ENCODE assay signal across 1 cellular context in the genomic region with DNA sequence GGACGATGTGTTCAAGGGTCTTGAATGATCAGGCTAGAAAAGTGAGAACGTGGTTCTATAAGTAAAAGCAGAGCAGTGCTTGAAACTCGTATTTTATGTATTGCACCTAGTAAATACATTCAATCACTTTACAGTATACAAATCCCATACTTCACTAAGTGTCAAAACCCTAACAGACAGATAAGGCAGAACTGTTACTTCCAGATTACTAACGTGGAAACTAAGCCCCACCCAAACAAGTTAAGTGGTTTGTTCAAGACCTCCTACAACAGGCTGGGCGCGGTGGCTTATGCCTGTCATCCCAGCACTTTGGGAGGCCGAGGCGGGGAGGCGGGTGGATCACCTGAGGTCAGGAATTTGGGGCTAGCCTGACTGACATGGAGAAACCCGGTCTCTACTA.
TF ChIP-seq lines count a peak whose summit lies in the region.

No MANE protein-coding gene starts in this region.

TF ChIP-seq in K562, 482 proteins besides CTCF, POLR2A, EP300 and RAD21 (continued from another document and continues in another):
- TF ChIP-seq, protein P1, sequence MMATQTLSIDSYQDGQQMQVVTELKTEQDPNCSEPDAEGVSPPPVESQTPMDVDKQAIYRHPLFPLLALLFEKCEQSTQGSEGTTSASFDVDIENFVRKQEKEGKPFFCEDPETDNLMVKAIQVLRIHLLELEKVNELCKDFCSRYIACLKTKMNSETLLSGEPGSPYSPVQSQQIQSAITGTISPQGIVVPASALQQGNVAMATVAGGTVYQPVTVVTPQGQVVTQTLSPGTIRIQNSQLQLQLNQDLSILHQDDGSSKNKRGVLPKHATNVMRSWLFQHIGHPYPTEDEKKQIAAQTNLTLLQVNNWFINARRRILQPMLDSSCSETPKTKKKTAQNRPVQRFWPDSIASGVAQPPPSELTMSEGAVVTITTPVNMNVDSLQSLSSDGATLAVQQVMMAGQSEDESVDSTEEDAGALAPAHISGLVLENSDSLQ (IDR thresholded peaks at IDR 0.05) = peak; percentile 88
- TF ChIP-seq RBBP5 (IDR thresholded peaks at IDR 0.05; ENCODE audit: borderline replicate concordance, insufficient read depth, low read length, poor library complexity, severe bottlenecking) (no peak), LCOR (CRISPR knock-in tag; IDR thresholded peaks at IDR 0.05) (no peak), EP400 (IDR thresholded peaks at IDR 0.05) (peak; percentile 57; the same call in 1 of the 2 replicates), ZNF583 (CRISPR knock-in tag; IDR thresholded peaks at IDR 0.05) (no peak), NCOR1 (IDR thresholded peaks at IDR 0.05) (peak; percentile 87), FOXA3 (CRISPR knock-in tag; conservative IDR thresholded peaks at IDR 0.05 in 1 of 2, IDR thresholded peaks at IDR 0.05 in 1 of 2) (0 out of 4 replicates have a peak, but pooled peaks of 1 of the 2 experiments have one; percentile 12), NR2C2 (CRISPR knock-in tag; IDR thresholded peaks at IDR 0.05) (no peak), NR2C2 (tag; IDR thresholded peaks at IDR 0.05) (0 out of 2 replicates have a peak, but pooled peaks have one; percentile 7), DPF2 (IDR thresholded peaks at IDR 0.05) (peak; percentile 84; the same call in 1 of the 2 replicates), STAT5A (IDR thresholded peaks at IDR 0.05; ENCODE audit: borderline replicate concordance, low read length) (peak; percentile 70), NBN (IDR thresholded peaks at IDR 0.05; ENCODE audit: low read depth) (peak; percentile 62; the same call in 1 of the 2 replicates), CBFA2T2 (conservative IDR thresholded peaks at IDR 0.05) (peak; percentile 77), GATA2 (CRISPR knock-in tag; IDR thresholded peaks at IDR 0.05) (peak; percentile 47; the same call in 1 of the 2 replicates), HDAC3 (IDR thresholded peaks at IDR 0.05; ENCODE audit: borderline replicate concordance, partially characterized antibody) (peak; percentile 83), CTBP1 (IDR thresholded peaks at IDR 0.05; ENCODE audit: borderline replicate concordance) (peak; percentile 56; the same call in 1 of the 2 replicates), HMG20A (CRISPR knock-in tag; conservative IDR thresholded peaks at IDR 0.05) (0 out of 2 replicates have a peak, but pooled peaks have one; percentile 16), TAL1 (IDR thresholded peaks at IDR 0.05) (peak; percentile 81), TEAD1 (CRISPR knock-in tag; IDR thresholded peaks at IDR 0.05) (0 out of 4 replicates have a peak, but pooled peaks of 1 of the 2 experiments have one; percentile 17), RCOR1 (IDR thresholded peaks at IDR 0.05; ENCODE audit: borderline replicate concordance in 1 of 2, low read depth in 2 of 2, low read length in 2 of 2) (peak; percentile 95 to 100)
- TF ChIP-seq, protein P2, sequence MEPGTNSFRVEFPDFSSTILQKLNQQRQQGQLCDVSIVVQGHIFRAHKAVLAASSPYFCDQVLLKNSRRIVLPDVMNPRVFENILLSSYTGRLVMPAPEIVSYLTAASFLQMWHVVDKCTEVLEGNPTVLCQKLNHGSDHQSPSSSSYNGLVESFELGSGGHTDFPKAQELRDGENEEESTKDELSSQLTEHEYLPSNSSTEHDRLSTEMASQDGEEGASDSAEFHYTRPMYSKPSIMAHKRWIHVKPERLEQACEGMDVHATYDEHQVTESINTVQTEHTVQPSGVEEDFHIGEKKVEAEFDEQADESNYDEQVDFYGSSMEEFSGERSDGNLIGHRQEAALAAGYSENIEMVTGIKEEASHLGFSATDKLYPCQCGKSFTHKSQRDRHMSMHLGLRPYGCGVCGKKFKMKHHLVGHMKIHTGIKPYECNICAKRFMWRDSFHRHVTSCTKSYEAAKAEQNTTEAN (CRISPR knock-in tag; IDR thresholded peaks at IDR 0.05) = 0 out of 2 replicates have a peak, but pooled peaks have one; percentile 7
- TF ChIP-seq, protein P3, sequence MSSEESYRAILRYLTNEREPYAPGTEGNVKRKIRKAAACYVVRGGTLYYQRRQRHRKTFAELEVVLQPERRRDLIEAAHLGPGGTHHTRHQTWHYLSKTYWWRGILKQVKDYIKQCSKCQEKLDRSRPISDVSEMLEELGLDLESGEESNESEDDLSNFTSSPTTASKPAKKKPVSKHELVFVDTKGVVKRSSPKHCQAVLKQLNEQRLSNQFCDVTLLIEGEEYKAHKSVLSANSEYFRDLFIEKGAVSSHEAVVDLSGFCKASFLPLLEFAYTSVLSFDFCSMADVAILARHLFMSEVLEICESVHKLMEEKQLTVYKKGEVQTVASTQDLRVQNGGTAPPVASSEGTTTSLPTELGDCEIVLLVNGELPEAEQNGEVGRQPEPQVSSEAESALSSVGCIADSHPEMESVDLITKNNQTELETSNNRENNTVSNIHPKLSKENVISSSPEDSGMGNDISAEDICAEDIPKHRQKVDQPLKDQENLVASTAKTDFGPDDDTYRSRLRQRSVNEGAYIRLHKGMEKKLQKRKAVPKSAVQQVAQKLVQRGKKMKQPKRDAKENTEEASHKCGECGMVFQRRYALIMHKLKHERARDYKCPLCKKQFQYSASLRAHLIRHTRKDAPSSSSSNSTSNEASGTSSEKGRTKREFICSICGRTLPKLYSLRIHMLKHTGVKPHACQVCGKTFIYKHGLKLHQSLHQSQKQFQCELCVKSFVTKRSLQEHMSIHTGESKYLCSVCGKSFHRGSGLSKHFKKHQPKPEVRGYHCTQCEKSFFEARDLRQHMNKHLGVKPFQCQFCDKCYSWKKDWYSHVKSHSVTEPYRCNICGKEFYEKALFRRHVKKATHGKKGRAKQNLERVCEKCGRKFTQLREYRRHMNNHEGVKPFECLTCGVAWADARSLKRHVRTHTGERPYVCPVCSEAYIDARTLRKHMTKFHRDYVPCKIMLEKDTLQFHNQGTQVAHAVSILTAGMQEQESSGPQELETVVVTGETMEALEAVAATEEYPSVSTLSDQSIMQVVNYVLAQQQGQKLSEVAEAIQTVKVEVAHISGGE (CRISPR knock-in tag; IDR thresholded peaks at IDR 0.05) = peak in 1 of 3 experiments; percentile 56; a peak in 1 of 6 replicates
- TF ChIP-seq, protein P4, sequence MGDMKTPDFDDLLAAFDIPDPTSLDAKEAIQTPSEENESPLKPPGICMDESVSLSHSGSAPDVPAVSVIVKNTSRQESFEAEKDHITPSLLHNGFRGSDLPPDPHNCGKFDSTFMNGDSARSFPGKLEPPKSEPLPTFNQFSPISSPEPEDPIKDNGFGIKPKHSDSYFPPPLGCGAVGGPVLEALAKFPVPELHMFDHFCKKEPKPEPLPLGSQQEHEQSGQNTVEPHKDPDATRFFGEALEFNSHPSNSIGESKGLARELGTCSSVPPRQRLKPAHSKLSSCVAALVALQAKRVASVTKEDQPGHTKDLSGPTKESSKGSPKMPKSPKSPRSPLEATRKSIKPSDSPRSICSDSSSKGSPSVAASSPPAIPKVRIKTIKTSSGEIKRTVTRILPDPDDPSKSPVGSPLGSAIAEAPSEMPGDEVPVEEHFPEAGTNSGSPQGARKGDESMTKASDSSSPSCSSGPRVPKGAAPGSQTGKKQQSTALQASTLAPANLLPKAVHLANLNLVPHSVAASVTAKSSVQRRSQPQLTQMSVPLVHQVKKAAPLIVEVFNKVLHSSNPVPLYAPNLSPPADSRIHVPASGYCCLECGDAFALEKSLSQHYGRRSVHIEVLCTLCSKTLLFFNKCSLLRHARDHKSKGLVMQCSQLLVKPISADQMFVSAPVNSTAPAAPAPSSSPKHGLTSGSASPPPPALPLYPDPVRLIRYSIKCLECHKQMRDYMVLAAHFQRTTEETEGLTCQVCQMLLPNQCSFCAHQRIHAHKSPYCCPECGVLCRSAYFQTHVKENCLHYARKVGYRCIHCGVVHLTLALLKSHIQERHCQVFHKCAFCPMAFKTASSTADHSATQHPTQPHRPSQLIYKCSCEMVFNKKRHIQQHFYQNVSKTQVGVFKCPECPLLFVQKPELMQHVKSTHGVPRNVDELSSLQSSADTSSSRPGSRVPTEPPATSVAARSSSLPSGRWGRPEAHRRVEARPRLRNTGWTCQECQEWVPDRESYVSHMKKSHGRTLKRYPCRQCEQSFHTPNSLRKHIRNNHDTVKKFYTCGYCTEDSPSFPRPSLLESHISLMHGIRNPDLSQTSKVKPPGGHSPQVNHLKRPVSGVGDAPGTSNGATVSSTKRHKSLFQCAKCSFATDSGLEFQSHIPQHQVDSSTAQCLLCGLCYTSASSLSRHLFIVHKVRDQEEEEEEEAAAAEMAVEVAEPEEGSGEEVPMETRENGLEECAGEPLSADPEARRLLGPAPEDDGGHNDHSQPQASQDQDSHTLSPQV (IDR thresholded peaks at IDR 0.05) = 0 out of 2 replicates have a peak, but pooled peaks have one; percentile 19
- TF ChIP-seq, protein P5, sequence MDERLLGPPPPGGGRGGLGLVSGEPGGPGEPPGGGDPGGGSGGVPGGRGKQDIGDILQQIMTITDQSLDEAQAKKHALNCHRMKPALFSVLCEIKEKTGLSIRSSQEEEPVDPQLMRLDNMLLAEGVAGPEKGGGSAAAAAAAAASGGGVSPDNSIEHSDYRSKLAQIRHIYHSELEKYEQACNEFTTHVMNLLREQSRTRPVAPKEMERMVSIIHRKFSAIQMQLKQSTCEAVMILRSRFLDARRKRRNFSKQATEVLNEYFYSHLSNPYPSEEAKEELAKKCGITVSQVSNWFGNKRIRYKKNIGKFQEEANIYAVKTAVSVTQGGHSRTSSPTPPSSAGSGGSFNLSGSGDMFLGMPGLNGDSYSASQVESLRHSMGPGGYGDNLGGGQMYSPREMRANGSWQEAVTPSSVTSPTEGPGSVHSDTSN (CRISPR knock-in tag; IDR thresholded peaks at IDR 0.05; ENCODE audit: low read depth) = no peak
- TF ChIP-seq, protein P5 (tag; conservative IDR thresholded peaks at IDR 0.05; ENCODE audit: low read depth) = peak; percentile 56
- TF ChIP-seq, protein P6, sequence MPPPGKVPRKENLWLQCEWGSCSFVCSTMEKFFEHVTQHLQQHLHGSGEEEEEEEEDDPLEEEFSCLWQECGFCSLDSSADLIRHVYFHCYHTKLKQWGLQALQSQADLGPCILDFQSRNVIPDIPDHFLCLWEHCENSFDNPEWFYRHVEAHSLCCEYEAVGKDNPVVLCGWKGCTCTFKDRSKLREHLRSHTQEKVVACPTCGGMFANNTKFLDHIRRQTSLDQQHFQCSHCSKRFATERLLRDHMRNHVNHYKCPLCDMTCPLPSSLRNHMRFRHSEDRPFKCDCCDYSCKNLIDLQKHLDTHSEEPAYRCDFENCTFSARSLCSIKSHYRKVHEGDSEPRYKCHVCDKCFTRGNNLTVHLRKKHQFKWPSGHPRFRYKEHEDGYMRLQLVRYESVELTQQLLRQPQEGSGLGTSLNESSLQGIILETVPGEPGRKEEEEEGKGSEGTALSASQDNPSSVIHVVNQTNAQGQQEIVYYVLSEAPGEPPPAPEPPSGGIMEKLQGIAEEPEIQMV (tag; conservative IDR thresholded peaks at IDR 0.05; ENCODE audit: low read depth) = no peak
- TF ChIP-seq, protein P7, sequence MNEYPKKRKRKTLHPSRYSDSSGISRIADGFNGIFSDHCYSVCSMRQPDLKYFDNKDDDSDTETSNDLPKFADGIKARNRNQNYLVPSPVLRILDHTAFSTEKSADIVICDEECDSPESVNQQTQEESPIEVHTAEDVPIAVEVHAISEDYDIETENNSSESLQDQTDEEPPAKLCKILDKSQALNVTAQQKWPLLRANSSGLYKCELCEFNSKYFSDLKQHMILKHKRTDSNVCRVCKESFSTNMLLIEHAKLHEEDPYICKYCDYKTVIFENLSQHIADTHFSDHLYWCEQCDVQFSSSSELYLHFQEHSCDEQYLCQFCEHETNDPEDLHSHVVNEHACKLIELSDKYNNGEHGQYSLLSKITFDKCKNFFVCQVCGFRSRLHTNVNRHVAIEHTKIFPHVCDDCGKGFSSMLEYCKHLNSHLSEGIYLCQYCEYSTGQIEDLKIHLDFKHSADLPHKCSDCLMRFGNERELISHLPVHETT (CRISPR knock-in tag; conservative IDR thresholded peaks at IDR 0.05 in 1 of 2, IDR thresholded peaks at IDR 0.05 in 1 of 2) = 0 out of 4 replicates have a peak, but pooled peaks of 1 of the 2 experiments have one; percentile 46
- TF ChIP-seq, protein P8, sequence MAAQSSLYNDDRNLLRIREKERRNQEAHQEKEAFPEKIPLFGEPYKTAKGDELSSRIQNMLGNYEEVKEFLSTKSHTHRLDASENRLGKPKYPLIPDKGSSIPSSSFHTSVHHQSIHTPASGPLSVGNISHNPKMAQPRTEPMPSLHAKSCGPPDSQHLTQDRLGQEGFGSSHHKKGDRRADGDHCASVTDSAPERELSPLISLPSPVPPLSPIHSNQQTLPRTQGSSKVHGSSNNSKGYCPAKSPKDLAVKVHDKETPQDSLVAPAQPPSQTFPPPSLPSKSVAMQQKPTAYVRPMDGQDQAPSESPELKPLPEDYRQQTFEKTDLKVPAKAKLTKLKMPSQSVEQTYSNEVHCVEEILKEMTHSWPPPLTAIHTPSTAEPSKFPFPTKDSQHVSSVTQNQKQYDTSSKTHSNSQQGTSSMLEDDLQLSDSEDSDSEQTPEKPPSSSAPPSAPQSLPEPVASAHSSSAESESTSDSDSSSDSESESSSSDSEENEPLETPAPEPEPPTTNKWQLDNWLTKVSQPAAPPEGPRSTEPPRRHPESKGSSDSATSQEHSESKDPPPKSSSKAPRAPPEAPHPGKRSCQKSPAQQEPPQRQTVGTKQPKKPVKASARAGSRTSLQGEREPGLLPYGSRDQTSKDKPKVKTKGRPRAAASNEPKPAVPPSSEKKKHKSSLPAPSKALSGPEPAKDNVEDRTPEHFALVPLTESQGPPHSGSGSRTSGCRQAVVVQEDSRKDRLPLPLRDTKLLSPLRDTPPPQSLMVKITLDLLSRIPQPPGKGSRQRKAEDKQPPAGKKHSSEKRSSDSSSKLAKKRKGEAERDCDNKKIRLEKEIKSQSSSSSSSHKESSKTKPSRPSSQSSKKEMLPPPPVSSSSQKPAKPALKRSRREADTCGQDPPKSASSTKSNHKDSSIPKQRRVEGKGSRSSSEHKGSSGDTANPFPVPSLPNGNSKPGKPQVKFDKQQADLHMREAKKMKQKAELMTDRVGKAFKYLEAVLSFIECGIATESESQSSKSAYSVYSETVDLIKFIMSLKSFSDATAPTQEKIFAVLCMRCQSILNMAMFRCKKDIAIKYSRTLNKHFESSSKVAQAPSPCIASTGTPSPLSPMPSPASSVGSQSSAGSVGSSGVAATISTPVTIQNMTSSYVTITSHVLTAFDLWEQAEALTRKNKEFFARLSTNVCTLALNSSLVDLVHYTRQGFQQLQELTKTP (IDR thresholded peaks at IDR 0.05; ENCODE audit: low read depth in 1 of 2, partially characterized antibody in 2 of 2) = peak in 1 of 2 experiments; percentile 51
- TF ChIP-seq, protein P9, sequence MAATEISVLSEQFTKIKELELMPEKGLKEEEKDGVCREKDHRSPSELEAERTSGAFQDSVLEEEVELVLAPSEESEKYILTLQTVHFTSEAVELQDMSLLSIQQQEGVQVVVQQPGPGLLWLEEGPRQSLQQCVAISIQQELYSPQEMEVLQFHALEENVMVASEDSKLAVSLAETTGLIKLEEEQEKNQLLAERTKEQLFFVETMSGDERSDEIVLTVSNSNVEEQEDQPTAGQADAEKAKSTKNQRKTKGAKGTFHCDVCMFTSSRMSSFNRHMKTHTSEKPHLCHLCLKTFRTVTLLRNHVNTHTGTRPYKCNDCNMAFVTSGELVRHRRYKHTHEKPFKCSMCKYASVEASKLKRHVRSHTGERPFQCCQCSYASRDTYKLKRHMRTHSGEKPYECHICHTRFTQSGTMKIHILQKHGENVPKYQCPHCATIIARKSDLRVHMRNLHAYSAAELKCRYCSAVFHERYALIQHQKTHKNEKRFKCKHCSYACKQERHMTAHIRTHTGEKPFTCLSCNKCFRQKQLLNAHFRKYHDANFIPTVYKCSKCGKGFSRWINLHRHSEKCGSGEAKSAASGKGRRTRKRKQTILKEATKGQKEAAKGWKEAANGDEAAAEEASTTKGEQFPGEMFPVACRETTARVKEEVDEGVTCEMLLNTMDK (IDR thresholded peaks at IDR 0.05; ENCODE audit: borderline replicate concordance, insufficient read depth, low read depth, low read length, poor library complexity, severe bottlenecking) = no peak
